Comparison of ENCODE assay signal across 10 cellular contexts in genomic region chr5:124410539-124410938, GRCh38.
DNase-seq lines count a peak whose midpoint lies in the region; ATAC-seq and TF ChIP-seq lines count a peak whose summit lies in the region.
"Had no signal": no experiment of that assay in that cellular context is flagged by ENCODE, and none has a peak within 500 bp of the region (broad histone marks: within the 10 kb centered on the region; RNA-seq: fewer than 3 reads in every experiment).

No MANE protein-coding gene starts in this region.

- H3K36me3 Mint-ChIP-seq in activated CD4-positive, alpha-beta T cell treated with anti-CD3 and anti-CD28 coated beads, Interleukin-2, amount 10 ng/mL, durations not matched to agents 7 days and 5 days (ENCODE audit: low read depth) = no peaks in the 10 kb centered on the region
- H3K36me3 Mint-ChIP-seq in activated CD8-positive, alpha-beta T cell treated with anti-CD3 and anti-CD28 coated beads for 36 hours (ENCODE audit: low read depth) = no peaks in the 10 kb centered on the region

- TF ChIP-seq CTCF in GM12864 (IDR thresholded peaks at IDR 0.05; ENCODE audit: low read depth, low read length, missing control alignments) = no peak
- TF ChIP-seq CTCF in uterus (IDR thresholded peaks at IDR 0.05) = no peak
- no peak for TF ChIP-seq CTCF in activated CD8-positive, alpha-beta T cell treated with anti-CD3 and anti-CD28 coated beads for 36 hours (IDR thresholded peaks at IDR 0.05)
- no peak for TF ChIP-seq CTCF in heart left ventricle (IDR thresholded peaks at IDR 0.05)

- intact Hi-C loops in uterus (cut with DNase I; ENCODE audit: low total_unique reads) = no loop called here
- intact Hi-C loops in activated CD8-positive, alpha-beta T cell treated with anti-CD3 and anti-CD28 coated beads for 36 hours (cut with micrococcal nuclease) = no loop called here
- intact Hi-C loops in heart left ventricle (cut with DNase I) = no loop called here

- no peak overlapping the region for H3K4me3 ChIP-seq in GM12864 (ENCODE audit: low read depth, low read length)
- no peak overlapping the region for H3K4me3 ChIP-seq in uterus
- no peak overlapping the region for H3K4me3 ChIP-seq in heart left ventricle

- H3K27ac Mint-ChIP-seq in activated CD4-positive, alpha-beta T cell treated with anti-CD3 and anti-CD28 coated beads, Interleukin-2, amount 10 ng/mL, durations not matched to agents 7 days and 5 days = no peak overlapping the region
- no peak overlapping the region for H3K27ac Mint-ChIP-seq in activated CD8-positive, alpha-beta T cell treated with anti-CD3 and anti-CD28 coated beads for 36 hours

- H3K27me3 ChIP-seq in uterus = no peaks in the 10 kb centered on the region
- no peaks in the 10 kb centered on the region for H3K27me3 ChIP-seq in heart left ventricle

- CTCF ChIA-PET in activated CD4-positive, alpha-beta T cell treated with anti-CD3 and anti-CD28 coated beads, Interleukin-2, amount 10 ng/mL, durations not matched to agents 7 days and 5 days (lab: Charles Lee) = no interaction called here
- CTCF ChIA-PET in activated CD8-positive, alpha-beta T cell treated with anti-CD3 and anti-CD28 coated beads for 36 hours (lab: Charles Lee) = no interaction called here

- no peaks in the 10 kb centered on the region for H3K4me1 Mint-ChIP-seq in activated CD4-positive, alpha-beta T cell treated with anti-CD3 and anti-CD28 coated beads, Interleukin-2, amount 10 ng/mL, durations not matched to agents 7 days and 5 days
- H3K4me1 Mint-ChIP-seq in activated CD8-positive, alpha-beta T cell treated with anti-CD3 and anti-CD28 coated beads for 36 hours (ENCODE audit: low read depth) = no peaks in the 10 kb centered on the region

- H3K4me1 ChIP-seq in uterus = no peaks in the 10 kb centered on the region
- peaks cover 0 to 21% (median 4%) of the 10 kb centered on the region in 12 donors for H3K4me1 ChIP-seq in heart left ventricle

- ATAC-seq in GM19372 (IDR thresholded peaks at IDR 0.05; ENCODE audit: low read depth, unreplicated experiment) (peak; percentile 95), HG02840 (IDR thresholded peaks at IDR 0.05; ENCODE audit: low FRiP score, unreplicated experiment) (peak; percentile 83), HG03469 (IDR thresholded peaks at IDR 0.05; ENCODE audit: unreplicated experiment) (peak; percentile 97), heart left ventricle (no peak)
- no peak for ATAC-seq in activated CD8-positive, alpha-beta T cell treated with anti-CD3 and anti-CD28 coated beads for 36 hours

- H3K4me3 Mint-ChIP-seq in activated CD4-positive, alpha-beta T cell treated with anti-CD3 and anti-CD28 coated beads, Interleukin-2, amount 10 ng/mL, durations not matched to agents 7 days and 5 days = no peak overlapping the region
- H3K4me3 Mint-ChIP-seq in activated CD8-positive, alpha-beta T cell treated with anti-CD3 and anti-CD28 coated beads for 36 hours = no peak overlapping the region

- no peaks in the 10 kb centered on the region for H3K9me3 Mint-ChIP-seq in activated CD4-positive, alpha-beta T cell treated with anti-CD3 and anti-CD28 coated beads, Interleukin-2, amount 10 ng/mL, durations not matched to agents 7 days and 5 days
- H3K9me3 Mint-ChIP-seq in activated CD8-positive, alpha-beta T cell treated with anti-CD3 and anti-CD28 coated beads for 36 hours = no peaks in the 10 kb centered on the region

- H3K9me3 ChIP-seq in uterus (no peaks in the 10 kb centered on the region), heart left ventricle (peaks cover 0 to 5% (median 0%) of the 10 kb centered on the region in 12 donors)

- DNase-seq in GM12864 (ENCODE audit: low read depth) (peak; percentile 59), uterus (no peak), heart left ventricle (no peak)
- DNase-seq in activated CD4-positive, alpha-beta T cell treated with anti-CD3 and anti-CD28 coated beads, Interleukin-2, amount 10 ng/mL, durations not matched to agents 7 days and 5 days = no peak
- no peak for DNase-seq in activated CD8-positive, alpha-beta T cell treated with anti-CD3 and anti-CD28 coated beads for 36 hours
- DNase-seq: cerebellar nuclear complex, NCI-H774 had no signal

- no peak for TF ChIP-seq POLR2A in uterus (IDR thresholded peaks at IDR 0.05)
- no peak for TF ChIP-seq POLR2A in heart left ventricle (IDR thresholded peaks at IDR 0.05)

- no peaks in the 10 kb centered on the region for H3K27me3 Mint-ChIP-seq in activated CD4-positive, alpha-beta T cell treated with anti-CD3 and anti-CD28 coated beads, Interleukin-2, amount 10 ng/mL, durations not matched to agents 7 days and 5 days
- no peaks in the 10 kb centered on the region for H3K27me3 Mint-ChIP-seq in activated CD8-positive, alpha-beta T cell treated with anti-CD3 and anti-CD28 coated beads for 36 hours

- POLR2A ChIA-PET in activated CD4-positive, alpha-beta T cell treated with anti-CD3 and anti-CD28 coated beads, Interleukin-2, amount 10 ng/mL, durations not matched to agents 7 days and 5 days (lab: Charles Lee) = no interaction called here
- POLR2A ChIA-PET in activated CD8-positive, alpha-beta T cell treated with anti-CD3 and anti-CD28 coated beads for 36 hours (lab: Charles Lee) = no interaction called here

- H3K36me3 ChIP-seq in uterus = no peaks in the 10 kb centered on the region
- no peaks in the 10 kb centered on the region for H3K36me3 ChIP-seq in heart left ventricle

- H3K27ac ChIP-seq in uterus (no peak overlapping the region), heart left ventricle (no peak overlapping the region)

Comparison
In these comparisons a context has a peak if more than half of its experiments do, and no peak if none do; other contexts are left out.
1. ATAC-seq: peak in GM19372 (single experiment), HG02840 (single experiment) and HG03469 (single experiment); none in activated CD8-positive, alpha-beta T cell treated with anti-CD3 and anti-CD28 coated beads for 36 hours (single experiment) and heart left ventricle (0 of 4).